In genomic region chr3:15797600-15798303, GRCh38 we compare ENCODE assay signal across 8 cellular contexts. TPM values are rescaled to one million over a fixed set of nuclear protein-coding genes. Genes with fewer than 3 reads are reported as not detected.
DNase-seq lines count a peak whose midpoint lies in the region; ATAC-seq and TF ChIP-seq lines count a peak whose summit lies in the region.

TSS of gene ANKRD28 (minus strand) at chr3:15797979. CDS start at chr3:15796521, 1,458 bp downstream.

- ATAC-seq in gastroesophageal sphincter = peak; percentile 77
- no peak for ATAC-seq in HG02884 (IDR thresholded peaks at IDR 0.05; ENCODE audit: unreplicated experiment)
- ATAC-seq in HG02938 (IDR thresholded peaks at IDR 0.05; ENCODE audit: unreplicated experiment) = no peak

- peaks cover 0 to 6% (median 0%) of the 10 kb centered on the region in 11 experiments; a peak in 6 of 22 replicates for H3K9me3 ChIP-seq in BLaER1 treated with 17β-estradiol and CSF1 and Interleukin-3, amounts not matched to agents 10 nM and 100 nM (replicated peaks in 1 of 11)
- no peaks in the 10 kb centered on the region for H3K9me3 ChIP-seq in gastroesophageal sphincter
- H3K9me3 ChIP-seq in neuron (ENCODE audit: low read length) = no peaks in the 10 kb centered on the region

- H3K27ac Mint-ChIP-seq in activated T-helper 2 cell treated with anti-CD3 and anti-CD28 coated beads, Interferon-gamma antibody, Interleukin-2, Interleukin-4, amounts not matched to agents 10 μg/mL and 5 μg/mL and 100 μg/mL, durations not matched to agents 14 hours and 24 hours and 36 hours = peak within 1 kb of the TSS; percentile 92

- H3K4me1 Mint-ChIP-seq in activated T-helper 2 cell treated with anti-CD3 and anti-CD28 coated beads, Interferon-gamma antibody, Interleukin-2, Interleukin-4, amounts not matched to agents 10 μg/mL and 5 μg/mL and 100 μg/mL, durations not matched to agents 14 hours and 24 hours and 36 hours (ENCODE audit: low read depth) = peaks cover 77% of the 10 kb centered on the region

- H3K4me2 ChIP-seq in BLaER1 treated with 17β-estradiol and CSF1 and Interleukin-3, amounts not matched to agents 10 nM and 100 nM = peak within 1 kb of the TSS; percentile 71 to 92 (median 84)

- peaks cover 0 to 9% (median 0%) of the 10 kb centered on the region in 11 experiments; a peak in 2 of 22 replicates for H4K20me1 ChIP-seq in BLaER1 treated with 17β-estradiol and CSF1 and Interleukin-3, amounts not matched to agents 10 nM and 100 nM

- peak within 1 kb of the TSS; percentile 64 for H2AFZ ChIP-seq in neuron (ENCODE audit: low read depth, low read length)

- intact Hi-C loops in activated T-helper 2 cell treated with anti-CD3 and anti-CD28 coated beads, Interferon-gamma antibody, Interleukin-2, Interleukin-4, amounts not matched to agents 10 μg/mL and 5 μg/mL and 100 μg/mL, durations not matched to agents 14 hours and 24 hours and 36 hours (cut with micrococcal nuclease) = loop anchor here (1.0 to 5.0 kb wide), 6 partner anchors 15 to 515 kb away; no protein-coding TSS in a partner anchor

- DNase-seq in NCI-H1694 treated with DMSO at 0.1 percent for 48 hours (lab: John Stamatoyannopoulos, UW) = peak; percentile 74
- DNase-seq in activated T-helper 2 cell treated with anti-CD3 and anti-CD28 coated beads, Interferon-gamma antibody, Interleukin-2, Interleukin-4, amounts not matched to agents 10 μg/mL and 5 μg/mL and 100 μg/mL, durations not matched to agents 14 hours and 24 hours and 36 hours (ENCODE audit: low spot score) = no peak

- peaks cover 25% of the 10 kb centered on the region for H3K36me3 Mint-ChIP-seq in activated T-helper 2 cell treated with anti-CD3 and anti-CD28 coated beads, Interferon-gamma antibody, Interleukin-2, Interleukin-4, amounts not matched to agents 10 μg/mL and 5 μg/mL and 100 μg/mL, durations not matched to agents 14 hours and 24 hours and 36 hours (ENCODE audit: low read depth)

- TF ChIP-seq POLR2A in GM19099 (IDR thresholded peaks at IDR 0.05; ENCODE audit: extremely low read depth, insufficient read length, low read depth) (peak; percentile 44), gastroesophageal sphincter (IDR thresholded peaks at IDR 0.05) (peak; percentile 23 to 29)

- H3K9ac ChIP-seq in BLaER1 treated with 17β-estradiol and CSF1 and Interleukin-3, amounts not matched to agents 10 nM and 100 nM = peak within 1 kb of the TSS; percentile 80 to 99 (median 91)

- peaks cover 1% of the 10 kb centered on the region for H3K9me3 Mint-ChIP-seq in activated T-helper 2 cell treated with anti-CD3 and anti-CD28 coated beads, Interferon-gamma antibody, Interleukin-2, Interleukin-4, amounts not matched to agents 10 μg/mL and 5 μg/mL and 100 μg/mL, durations not matched to agents 14 hours and 24 hours and 36 hours

- peak within 1 kb of the TSS; percentile 56 to 83 (median 68) for H3K4me3 ChIP-seq in BLaER1 treated with 17β-estradiol and CSF1 and Interleukin-3, amounts not matched to agents 10 nM and 100 nM
- peak within 1 kb of the TSS; percentile 47 to 71 for H3K4me3 ChIP-seq in gastroesophageal sphincter
- peak within 1 kb of the TSS; percentile 46 for H3K4me3 ChIP-seq in neuron (ENCODE audit: low read length)

- peaks cover 32 to 87% (median 60%) of the 10 kb centered on the region in 10 experiments for H3K4me1 ChIP-seq in BLaER1 treated with 17β-estradiol and CSF1 and Interleukin-3, amounts not matched to agents 10 nM and 100 nM
- H3K4me1 ChIP-seq in gastroesophageal sphincter (peaks cover 0 to 68% (median 4%) of the 10 kb centered on the region in 3 donors), neuron (ENCODE audit: insufficient read depth, low read length) (peaks cover 27% of the 10 kb centered on the region)

- no peaks in the 10 kb centered on the region for H3K27me3 ChIP-seq in BLaER1 treated with 17β-estradiol and CSF1 and Interleukin-3, amounts not matched to agents 10 nM and 100 nM
- H3K27me3 ChIP-seq in gastroesophageal sphincter (no peaks in the 10 kb centered on the region), neuron (ENCODE audit: insufficient read depth, low read length) (no peaks in the 10 kb centered on the region)

- 0 to 1% methylated on average over 5 to 6 of the region's 6 CpGs for WGBS in gastroesophageal sphincter (ENCODE audit: low coverage in 1 of 2), 2 donors

- peaks cover 0 to 25% (median 12%) of the 10 kb centered on the region in 11 experiments; a peak in 18 of 22 replicates for H3K36me3 ChIP-seq in BLaER1 treated with 17β-estradiol and CSF1 and Interleukin-3, amounts not matched to agents 10 nM and 100 nM
- H3K36me3 ChIP-seq in gastroesophageal sphincter (no peaks in the 10 kb centered on the region), neuron (ENCODE audit: insufficient read depth, low read length) (peaks cover 1% of the 10 kb centered on the region)

- H3K27me3 Mint-ChIP-seq in activated T-helper 2 cell treated with anti-CD3 and anti-CD28 coated beads, Interferon-gamma antibody, Interleukin-2, Interleukin-4, amounts not matched to agents 10 μg/mL and 5 μg/mL and 100 μg/mL, durations not matched to agents 14 hours and 24 hours and 36 hours (ENCODE audit: low read depth) = no peaks in the 10 kb centered on the region

- H3K4me3 Mint-ChIP-seq in activated T-helper 2 cell treated with anti-CD3 and anti-CD28 coated beads, Interferon-gamma antibody, Interleukin-2, Interleukin-4, amounts not matched to agents 10 μg/mL and 5 μg/mL and 100 μg/mL, durations not matched to agents 14 hours and 24 hours and 36 hours (ENCODE audit: low read depth) = peak within 1 kb of the TSS; percentile 81

- TF ChIP-seq EP300 in gastroesophageal sphincter (IDR thresholded peaks at IDR 0.05) = no peak

- TF ChIP-seq CTCF in gastroesophageal sphincter (IDR thresholded peaks at IDR 0.05) = peak in 3 of 4 experiments; percentile 36 to 51 (median 38)

- peak within 1 kb of the TSS; percentile 86 to 99 (median 97) for H3K27ac ChIP-seq in BLaER1 treated with 17β-estradiol and CSF1 and Interleukin-3, amounts not matched to agents 10 nM and 100 nM
- H3K27ac ChIP-seq in gastroesophageal sphincter = peak within 1 kb of the TSS; percentile 86 to 98 (median 89)

RNA-seq across cellular contexts. Expression of gene ANKRD28, which starts in this region (rescaled TPM):
- total RNA-seq in activated T-helper 2 cell treated with anti-CD3 and anti-CD28 coated beads, Interferon-gamma antibody, Interleukin-2, Interleukin-4, amounts not matched to agents 10 μg/mL and 5 μg/mL and 100 μg/mL, durations not matched to agents 14 hours and 24 hours and 36 hours = 44.2 and 45.5 TPM in 2 replicates
- 10 to 100 TPM; 26.8 to 55.9 (median 43.6) TPM for total RNA-seq in gastroesophageal sphincter
